ENCODE assay signal across 18 cellular contexts in the genomic region with DNA sequence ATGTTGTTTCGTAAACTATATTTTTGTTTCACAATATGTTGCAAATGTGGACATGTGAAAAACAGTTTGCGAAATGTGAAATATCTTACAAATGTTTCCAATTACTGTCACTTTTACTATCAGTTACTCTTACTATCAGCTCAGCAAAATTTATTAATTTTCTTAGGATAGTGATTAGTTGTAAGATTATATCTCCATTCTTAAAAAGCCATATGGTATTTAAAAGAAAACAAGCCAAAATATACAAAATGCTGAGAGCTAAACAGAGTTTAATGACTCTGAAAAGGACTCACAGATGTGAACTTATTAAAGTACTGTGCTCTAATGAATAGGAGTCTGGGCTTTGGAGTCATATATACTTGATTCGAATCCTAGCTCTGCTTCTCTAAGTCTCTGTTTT.
DNase-seq lines count a peak whose midpoint lies in the region; ATAC-seq, FAIRE-seq and TF ChIP-seq lines count a peak whose summit lies in the region.
"Had no signal": no experiment of that assay in that cellular context is flagged by ENCODE, and none has a peak within 500 bp of the region (broad histone marks: within the 10 kb centered on the region; RNA-seq: fewer than 3 reads in every experiment).

No MANE protein-coding gene starts in this region.

- H4K20me1 ChIP-seq in endothelial cell of umbilical vein (replicated peaks; ENCODE audit: control insufficient read depth, extremely low read depth, insufficient read depth, low read length): no peaks in the 10 kb centered on the region
- H4K20me1 ChIP-seq: BLaER1 treated with 17β-estradiol and CSF1 and Interleukin-3, amounts not matched to agents 10 nM and 100 nM had no signal

- no peaks in the 10 kb centered on the region for H3K79me2 ChIP-seq in endothelial cell of umbilical vein (ENCODE audit: control insufficient read depth, insufficient read depth, low read length)

- no peak overlapping the region for H2AFZ ChIP-seq in endothelial cell of umbilical vein (ENCODE audit: low read depth, low read length)

- no peak overlapping the region for H3K27ac Mint-ChIP-seq in T-helper 17 cell
- H3K27ac Mint-ChIP-seq: B cell; CD8-positive, alpha-beta T cell; H9; IgD-negative memory B cell had no signal

- no peaks in the 10 kb centered on the region for H3K9me1 ChIP-seq in endothelial cell of umbilical vein (replicated peaks; ENCODE audit: control insufficient read depth, extremely low read depth, insufficient read depth, low read length)

- H3K4me3 ChIP-seq in SK-N-MC (peak overlapping the region; percentile 10; the same call in 1 of the 2 replicates), endothelial cell of umbilical vein (replicated peaks in 1 of 3; ENCODE audit: insufficient read depth in 1 of 3, low read depth in 1 of 3, low read length in 3 of 3) (no peak overlapping the region), fibroblast of villous mesenchyme (ENCODE audit: low read depth, low read length) (no peak overlapping the region)
- H3K4me3 ChIP-seq: BLaER1 treated with 17β-estradiol and CSF1 and Interleukin-3, amounts not matched to agents 10 nM and 100 nM had no signal

- no peak overlapping the region for H3K4me3 Mint-ChIP-seq in T-helper 17 cell
- H3K4me3 Mint-ChIP-seq: B cell; CD8-positive, alpha-beta T cell; H9; IgD-negative memory B cell had no signal

- no peaks in the 10 kb centered on the region for H3K27me3 ChIP-seq in endothelial cell of umbilical vein (ENCODE audit: control insufficient read depth in 2 of 2, insufficient read depth in 2 of 2, low read length in 2 of 2)
- H3K27me3 ChIP-seq: BLaER1 treated with 17β-estradiol and CSF1 and Interleukin-3, amounts not matched to agents 10 nM and 100 nM had no signal

- intact Hi-C loops in endothelial cell of umbilical vein (cut with micrococcal nuclease): loop anchor here (5.0 kb wide), 2 partner anchors 147 to 513 kb away; no protein-coding TSS in a partner anchor

- no peaks in the 10 kb centered on the region for H3K36me3 Mint-ChIP-seq in T-helper 17 cell (ENCODE audit: low read depth)
- H3K36me3 Mint-ChIP-seq: CD8-positive, alpha-beta T cell; IgD-negative memory B cell had no signal

- no peaks in the 10 kb centered on the region for H3K36me3 ChIP-seq in SK-N-MC (ENCODE audit: insufficient read depth, low read length)
- H3K36me3 ChIP-seq in endothelial cell of umbilical vein (ENCODE audit: control insufficient read depth in 2 of 2, extremely low read depth in 1 of 2, insufficient read depth in 2 of 2, low read length in 2 of 2): no peaks in the 10 kb centered on the region
- H3K36me3 ChIP-seq: BLaER1 treated with 17β-estradiol and CSF1 and Interleukin-3, amounts not matched to agents 10 nM and 100 nM had no signal

- H3K9me3 ChIP-seq in SK-N-MC (ENCODE audit: low read depth, low read length) (no peaks in the 10 kb centered on the region), endothelial cell of umbilical vein (replicated peaks; ENCODE audit: control insufficient read depth, insufficient read depth, low read length) (no peaks in the 10 kb centered on the region), T-helper 17 cell (ENCODE audit: control insufficient read depth, low read length, poor library complexity, severe bottlenecking) (no peaks in the 10 kb centered on the region)
- H3K9me3 ChIP-seq: BLaER1 treated with 17β-estradiol and CSF1 and Interleukin-3, amounts not matched to agents 10 nM and 100 nM had no signal

- FAIRE-seq in endothelial cell of umbilical vein (lab: Jason Lieb, UNC): peak; percentile 48
- FAIRE-seq: H1, HepG2 had no signal

- dilution Hi-C loops in endothelial cell of umbilical vein (cut with MboI; ENCODE audit: extremely low pct_ligation_motif_present, low sequenced_read_pairs): no loop called here

- peak overlapping the region; percentile 94 for H3K27ac ChIP-seq in SK-N-MC
- H3K27ac ChIP-seq in endothelial cell of umbilical vein (ENCODE audit: insufficient read depth, low read depth, low read length): no peak overlapping the region
- H3K27ac ChIP-seq: BLaER1 treated with 17β-estradiol and CSF1 and Interleukin-3, amounts not matched to agents 10 nM and 100 nM had no signal

- H3K4me2 ChIP-seq in endothelial cell of umbilical vein (ENCODE audit: insufficient read depth, low read length): no peak overlapping the region

- POLR2A ChIA-PET in endothelial cell of umbilical vein (lab: Charles Lee): no interaction called here

- BruUV-seq in endothelial cell of umbilical vein (replicated peaks; lab: Mats Ljungman, UMichigan): no TSS peak

- H3K27me3 Mint-ChIP-seq in T-helper 17 cell: peaks cover 9% of the 10 kb centered on the region
- H3K27me3 Mint-ChIP-seq: B cell, IgD-negative memory B cell had no signal

- ATAC-seq in SK-N-SH treated with all-trans-retinoic acid at 6 μM for 48 hours: no peak
- no peak for ATAC-seq in T-helper 17 cell
- no peak for ATAC-seq in activated CD4-positive, CD25-positive, alpha-beta regulatory T cell treated with anti-CD3 and anti-CD28 coated beads, Interleukin-2, amount 50 U/mL, for 24 hours
- ATAC-seq: CD8-positive, alpha-beta T cell; HepG2 had no signal

- TF ChIP-seq POLR2A in endothelial cell of umbilical vein (IDR thresholded peaks at IDR 0.05; ENCODE audit: low read depth, low read length): no peak

- H3K9ac ChIP-seq in SK-N-MC (ENCODE audit: insufficient read length): peak overlapping the region; percentile 54
- H3K9ac ChIP-seq in endothelial cell of umbilical vein (replicated peaks; ENCODE audit: extremely low read depth, insufficient read depth, low read length): no peak overlapping the region
- H3K9ac ChIP-seq: BLaER1 treated with 17β-estradiol and CSF1 and Interleukin-3, amounts not matched to agents 10 nM and 100 nM had no signal

- no peaks in the 10 kb centered on the region for H3K4me1 Mint-ChIP-seq in T-helper 17 cell
- H3K4me1 Mint-ChIP-seq: B cell, H9 had no signal

- CTCF ChIA-PET in endothelial cell of umbilical vein (lab: Charles Lee): interaction anchor here (1.0 to 2.2 kb wide), 2 partner anchors 12 to 512 kb away, joined by 3 to 7 read pairs; no protein-coding TSS in a partner anchor

- H3K4me1 ChIP-seq in endothelial cell of umbilical vein (ENCODE audit: control insufficient read depth, extremely low read depth, insufficient read depth, low read length): no peaks in the 10 kb centered on the region

- DNase-seq in SK-N-MC (ENCODE audit: low read depth, low spot score): no peak
- no peak for DNase-seq in endothelial cell of umbilical vein (ENCODE audit: low read depth, low spot score)
- DNase-seq in fibroblast of villous mesenchyme (ENCODE audit: low read depth): peak; percentile 57
- no peak for DNase-seq in DMS153 (lab: John Stamatoyannopoulos, UW)
- no peak for DNase-seq in NCI-H748 (lab: John Stamatoyannopoulos, UW; ENCODE audit: unreplicated experiment)
- DNase-seq in T-helper 17 cell: no peak
- DNase-seq: Calu3; CD8-positive, alpha-beta T cell; DMS79 treated with DMSO at 0.1 percent for 48 hours; GF-D8; H9 had no signal

- TF ChIP-seq CTCF in endothelial cell of umbilical vein (IDR thresholded peaks at IDR 0.05; ENCODE audit: extremely low read depth in 1 of 2, insufficient read depth in 1 of 2, low read depth in 1 of 2, low read length in 2 of 2): no peak
- no peak for TF ChIP-seq CTCF in fibroblast of villous mesenchyme (IDR thresholded peaks at IDR 0.05; ENCODE audit: insufficient read depth, low read depth, low read length)

TF ChIP-seq in SK-N-SH treated with all-trans-retinoic acid at 6 μM for 48 hours, 23 proteins besides CTCF, POLR2A, EP300 and RAD21 (continues in another document):
- TF ChIP-seq, protein P1, sequence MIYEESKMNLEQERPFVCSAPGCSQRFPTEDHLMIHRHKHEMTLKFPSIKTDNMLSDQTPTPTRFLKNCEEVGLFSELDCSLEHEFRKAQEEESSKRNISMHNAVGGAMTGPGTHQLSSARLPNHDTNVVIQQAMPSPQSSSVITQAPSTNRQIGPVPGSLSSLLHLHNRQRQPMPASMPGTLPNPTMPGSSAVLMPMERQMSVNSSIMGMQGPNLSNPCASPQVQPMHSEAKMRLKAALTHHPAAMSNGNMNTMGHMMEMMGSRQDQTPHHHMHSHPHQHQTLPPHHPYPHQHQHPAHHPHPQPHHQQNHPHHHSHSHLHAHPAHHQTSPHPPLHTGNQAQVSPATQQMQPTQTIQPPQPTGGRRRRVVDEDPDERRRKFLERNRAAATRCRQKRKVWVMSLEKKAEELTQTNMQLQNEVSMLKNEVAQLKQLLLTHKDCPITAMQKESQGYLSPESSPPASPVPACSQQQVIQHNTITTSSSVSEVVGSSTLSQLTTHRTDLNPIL (CRISPR knock-in tag; IDR thresholded peaks at IDR 0.05; ENCODE audit: low read depth): no peak
- TF ChIP-seq ZNF8 (CRISPR knock-in tag; IDR thresholded peaks at IDR 0.05): peak; percentile 43
- peak; percentile 100 for TF ChIP-seq TCF4 (CRISPR knock-in tag; IDR thresholded peaks at IDR 0.05; ENCODE audit: borderline replicate concordance)

TF ChIP-seq in endothelial cell of umbilical vein, 7 proteins besides CTCF, POLR2A, EP300 and RAD21:
- TF ChIP-seq EZH2 (IDR thresholded peaks at IDR 0.05; ENCODE audit: borderline replicate concordance, low read depth, low read length, severe bottlenecking) (no peak), JUN (IDR thresholded peaks at IDR 0.05; ENCODE audit: borderline replicate concordance, insufficient read depth, insufficient read length, low read depth) (no peak), FOS (IDR thresholded peaks at IDR 0.05; ENCODE audit: borderline replicate concordance, insufficient read depth, low read length) (no peak), POLR2AphosphoS5 (IDR thresholded peaks at IDR 0.05; ENCODE audit: insufficient read depth, low read depth, low read length) (no peak), GATA2 (IDR thresholded peaks at IDR 0.05; ENCODE audit: insufficient read depth, insufficient read length, low read depth, low read length) (no peak), MYC (IDR thresholded peaks at IDR 0.05; ENCODE audit: low read depth, low read length) (no peak), MAX (IDR thresholded peaks at IDR 0.05; ENCODE audit: insufficient read depth, insufficient read length) (no peak)
